ENCODE assay signal across 8 cellular contexts in the genomic region with DNA sequence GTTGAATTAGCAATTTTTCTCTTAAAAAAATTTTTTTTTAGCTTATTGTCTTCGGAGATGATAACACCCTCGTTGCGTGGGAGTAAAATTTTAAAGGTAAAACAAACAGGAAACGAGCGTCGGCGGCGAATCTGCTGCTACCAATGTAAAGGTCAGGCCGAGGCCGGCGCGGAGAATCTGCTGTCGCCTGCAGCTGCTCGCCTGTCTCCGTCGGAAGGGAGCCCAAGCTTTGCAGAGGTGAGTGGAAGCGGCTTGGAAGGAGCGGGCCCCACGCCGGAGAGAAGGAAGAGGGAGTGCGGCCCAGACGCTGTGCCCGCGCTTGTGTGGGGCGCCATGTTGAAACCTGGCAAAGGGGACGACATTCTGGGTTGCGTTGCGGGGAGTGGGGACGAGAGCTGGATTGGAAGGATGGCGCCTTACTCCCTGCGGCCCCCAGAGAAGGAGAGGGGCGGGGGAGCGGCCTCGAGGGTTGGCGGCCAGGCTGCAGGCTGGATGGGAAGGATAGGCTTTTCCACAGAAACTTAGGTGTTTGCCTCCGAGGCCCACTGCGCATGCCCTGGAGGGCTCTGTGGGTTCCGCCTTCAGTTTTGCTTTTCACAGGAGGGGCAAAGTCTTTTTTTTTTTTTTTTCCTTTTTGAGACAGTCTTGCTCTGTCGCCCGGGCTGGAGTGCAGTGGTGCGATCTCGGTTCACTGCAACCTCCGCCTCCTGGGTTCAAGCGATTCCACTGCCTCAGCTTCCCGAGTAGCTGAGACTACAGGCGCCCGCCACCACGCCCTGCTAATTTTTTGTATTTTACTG. TPM values are rescaled to one million over a fixed set of nuclear protein-coding genes. Genes with fewer than 3 reads are reported as not detected.
DNase-seq lines count a peak whose midpoint lies in the region; ATAC-seq and TF ChIP-seq lines count a peak whose summit lies in the region.

A gene with protein sequence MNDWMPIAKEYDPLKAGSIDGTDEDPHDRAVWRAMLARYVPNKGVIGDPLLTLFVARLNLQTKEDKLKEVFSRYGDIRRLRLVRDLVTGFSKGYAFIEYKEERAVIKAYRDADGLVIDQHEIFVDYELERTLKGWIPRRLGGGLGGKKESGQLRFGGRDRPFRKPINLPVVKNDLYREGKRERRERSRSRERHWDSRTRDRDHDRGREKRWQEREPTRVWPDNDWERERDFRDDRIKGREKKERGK (plus strand): TSS at position 160 of the 800 bp plus-strand sequence. CDS start 7,402 bp downstream, outside the sequence.

- H3K27ac ChIP-seq in CD4-positive, alpha-beta memory T cell (ENCODE audit: low read depth, low read length), result peak within 1 kb of the TSS; percentile 95
- peak within 1 kb of the TSS; percentile 94 to 100 (median 96) for H3K27ac ChIP-seq in Peyer's patch
- peak within 1 kb of the TSS; percentile 94 to 100 (median 99) for H3K27ac ChIP-seq in esophagus squamous epithelium
- peak within 1 kb of the TSS; percentile 97 for H3K27ac ChIP-seq in muscle layer of duodenum (ENCODE audit: low read length)

- H3K27ac Mint-ChIP-seq in CD4-positive, alpha-beta memory T cell, result peak within 1 kb of the TSS; percentile 98 to 100 (median 100)
- peak within 1 kb of the TSS; percentile 98 for H3K27ac Mint-ChIP-seq in activated T-cell treated with anti-CD3 and anti-CD28 coated beads, Interleukin-2, amount 50 U/mL, for 72 hours

- H3K4me3 Mint-ChIP-seq in CD4-positive, alpha-beta memory T cell, result peak within 1 kb of the TSS; percentile 97 to 100 (median 100)
- H3K4me3 Mint-ChIP-seq in activated T-cell treated with anti-CD3 and anti-CD28 coated beads, Interleukin-2, amount 50 U/mL, for 72 hours, result peak within 1 kb of the TSS; percentile 96 to 100

- TF ChIP-seq POLR2A in Peyer's patch (IDR thresholded peaks at IDR 0.05) (peak in 1 of 2 donors; percentile 27), esophagus squamous epithelium (IDR thresholded peaks at IDR 0.05) (peak in 1 of 4 donors; percentile 49)

- intact Hi-C loops in CD4-positive, alpha-beta memory T cell (cut with micrococcal nuclease), result loop anchor here (1.0 to 2.0 kb wide), 6 partner anchors 10 to 126 kb away; partner anchors contain the start of genes RILPL2 and TMED2
- intact Hi-C loops in esophagus squamous epithelium (cut with DNase I), result no loop called here

- H3K27me3 Mint-ChIP-seq in CD4-positive, alpha-beta memory T cell, result no peaks in the 10 kb centered on the region
- no peaks in the 10 kb centered on the region for H3K27me3 Mint-ChIP-seq in activated T-cell treated with anti-CD3 and anti-CD28 coated beads, Interleukin-2, amount 50 U/mL, for 72 hours (ENCODE audit: low read depth)

- TF ChIP-seq EP300 in Ishikawa (IDR thresholded peaks at IDR 0.05; ENCODE audit: borderline replicate concordance), result peak; percentile 55

- POLR2A ChIA-PET in CD4-positive, alpha-beta memory T cell (lab: Charles Lee; ENCODE audit: partially characterized antibody), result interaction anchor here (0.9 to 7.3 kb wide), 21 partner anchors 11 to 255 kb away, joined by 3 to 137 read pairs (median 8); partner anchors contain the start of genes DDX55, KMT5A, MPHOSPH9 and MTRFR

- H3K27me3 ChIP-seq in CD4-positive, alpha-beta memory T cell (ENCODE audit: insufficient read depth, low read length), result no peaks in the 10 kb centered on the region
- H3K27me3 ChIP-seq in Peyer's patch, result no peaks in the 10 kb centered on the region
- H3K27me3 ChIP-seq in esophagus squamous epithelium, result no peaks in the 10 kb centered on the region
- H3K27me3 ChIP-seq in muscle layer of duodenum (ENCODE audit: low read depth, low read length), result no peaks in the 10 kb centered on the region

- TF ChIP-seq RAD21 in Ishikawa (IDR thresholded peaks at IDR 0.05; ENCODE audit: low read depth), result no peak

- peaks cover 0 to 2% (median 0%) of the 10 kb centered on the region in 8 donors for H3K9me3 Mint-ChIP-seq in CD4-positive, alpha-beta memory T cell
- no peaks in the 10 kb centered on the region for H3K9me3 Mint-ChIP-seq in activated T-cell treated with anti-CD3 and anti-CD28 coated beads, Interleukin-2, amount 50 U/mL, for 72 hours

- peaks cover 19 to 37% (median 29%) of the 10 kb centered on the region in 4 donors for H3K4me1 Mint-ChIP-seq in CD4-positive, alpha-beta memory T cell
- peaks cover 35% of the 10 kb centered on the region for H3K4me1 Mint-ChIP-seq in activated T-cell treated with anti-CD3 and anti-CD28 coated beads, Interleukin-2, amount 50 U/mL, for 72 hours (ENCODE audit: low read depth)

- CTCF ChIA-PET in CD4-positive, alpha-beta memory T cell (lab: Charles Lee; ENCODE audit: partially characterized antibody), result interaction anchor here (0.9 to 2.3 kb wide), 9 partner anchors 10 to 133 kb away, joined by 3 to 14 read pairs (median 4); partner anchors contain the start of gene RILPL2

- peaks cover 4 to 19% of the 10 kb centered on the region in 2 donors for H3K36me3 Mint-ChIP-seq in CD4-positive, alpha-beta memory T cell
- peaks cover 4 to 5% of the 10 kb centered on the region in 2 donors for H3K36me3 Mint-ChIP-seq in activated T-cell treated with anti-CD3 and anti-CD28 coated beads, Interleukin-2, amount 50 U/mL, for 72 hours (ENCODE audit: insufficient read depth in 2 of 2)

- H3K36me3 ChIP-seq in CD4-positive, alpha-beta memory T cell (ENCODE audit: insufficient read depth, low read length), result no peaks in the 10 kb centered on the region
- H3K36me3 ChIP-seq in Peyer's patch, result peaks cover 0 to under 1% (median 0%) of the 10 kb centered on the region in 3 donors
- peaks cover 0 to 19% (median 0%) of the 10 kb centered on the region in 3 donors for H3K36me3 ChIP-seq in esophagus squamous epithelium
- no peaks in the 10 kb centered on the region for H3K36me3 ChIP-seq in muscle layer of duodenum (ENCODE audit: control insufficient read depth in 1 of 2, insufficient read depth in 2 of 2, low read length in 2 of 2)

- H3K4me1 ChIP-seq in CD4-positive, alpha-beta memory T cell (ENCODE audit: insufficient read depth, low read length), result peaks cover 26% of the 10 kb centered on the region
- H3K4me1 ChIP-seq in Peyer's patch (peaks cover 0 to 11% (median 5%) of the 10 kb centered on the region in 4 donors), esophagus squamous epithelium (peaks cover 12 to 16% (median 15%) of the 10 kb centered on the region in 3 donors), muscle layer of duodenum (ENCODE audit: control insufficient read depth in 1 of 2, insufficient read depth in 2 of 2, low read length in 2 of 2) (peaks cover 0 to 14% of the 10 kb centered on the region in 2 donors)

- ATAC-seq in GM19467 (IDR thresholded peaks at IDR 0.05; ENCODE audit: unreplicated experiment), result peak; percentile 48
- peak; percentile 77 for ATAC-seq in activated T-cell treated with anti-CD3 and anti-CD28 coated beads, Interleukin-2, amount 50 U/mL, for 72 hours (replicated peaks in 1 of 2)

- 0 to 1% methylated on average over 40 to 45 of the region's 48 CpGs for WGBS in esophagus squamous epithelium, 2 donors

- TF ChIP-seq CTCF in Peyer's patch (IDR thresholded peaks at IDR 0.05), result no peak
- TF ChIP-seq CTCF in esophagus squamous epithelium (IDR thresholded peaks at IDR 0.05), result peak in 1 of 6 experiments; percentile 2

- no peaks in the 10 kb centered on the region for H3K9me3 ChIP-seq in CD4-positive, alpha-beta memory T cell (ENCODE audit: control insufficient read depth in 1 of 2, low read length in 2 of 2)
- no peaks in the 10 kb centered on the region for H3K9me3 ChIP-seq in Peyer's patch
- no peaks in the 10 kb centered on the region for H3K9me3 ChIP-seq in esophagus squamous epithelium
- no peaks in the 10 kb centered on the region for H3K9me3 ChIP-seq in muscle layer of duodenum (ENCODE audit: control insufficient read depth in 1 of 2, low read length in 2 of 2)

- H3K4me3 ChIP-seq in CD4-positive, alpha-beta memory T cell (ENCODE audit: low read length in 2 of 2), result peak within 1 kb of the TSS; percentile 58 to 95
- H3K4me3 ChIP-seq in Peyer's patch (peak within 1 kb of the TSS; percentile 61 to 95 (median 67)), esophagus squamous epithelium (peak within 1 kb of the TSS; percentile 63 to 98 (median 89)), muscle layer of duodenum (ENCODE audit: low read depth in 1 of 2, low read length in 2 of 2) (peak within 1 kb of the TSS; percentile 77 to 92)

- peak; percentile 87 to 91 (median 89) for DNase-seq in CD4-positive, alpha-beta memory T cell
- DNase-seq in Peyer's patch (peak; percentile 77 to 91 (median 87)), esophagus squamous epithelium (lab: John Stamatoyannopoulos, UW) (no peak)
- peak; percentile 76 to 81 for DNase-seq in activated T-cell treated with anti-CD3 and anti-CD28 coated beads, Interleukin-2, amount 50 U/mL, for 72 hours
- peak; percentile 66 to 71 for DNase-seq in stimulated activated CD8-positive, alpha-beta memory T cell treated with anti-CD3 and anti-CD28 coated beads, Interleukin-7, amount 100 ng/mL, for 1 hour (ENCODE audit: low read depth in 2 of 2)

TF ChIP-seq in Ishikawa, 13 proteins besides CTCF, POLR2A, EP300 and RAD21 (continues in another document):
- TF ChIP-seq, protein P1, sequence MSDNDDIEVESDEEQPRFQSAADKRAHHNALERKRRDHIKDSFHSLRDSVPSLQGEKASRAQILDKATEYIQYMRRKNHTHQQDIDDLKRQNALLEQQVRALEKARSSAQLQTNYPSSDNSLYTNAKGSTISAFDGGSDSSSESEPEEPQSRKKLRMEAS (IDR thresholded peaks at IDR 0.05), result peak; percentile 83
- TF ChIP-seq USF1 (IDR thresholded peaks at IDR 0.05), result no peak

RNA-seq across cellular contexts. Expression of the gene that starts here (rescaled TPM):
- 10 to 100 TPM; 44.0 to 49.5 TPM for total RNA-seq in CD4-positive, alpha-beta memory T cell
- polyA plus RNA-seq in CD4-positive, alpha-beta memory T cell, result 10 to 100 TPM; 39.0 to 40.4 TPM
- total RNA-seq in Peyer's patch (10 to 100 TPM; 23.4 to 64.4 (median 33.2) TPM), esophagus squamous epithelium (10 to 100 TPM; 12.3 to 21.6 (median 13.7) TPM)
- 10 to 100 TPM; 38.2 to 42.3 TPM for total RNA-seq in activated T-cell treated with anti-CD3 and anti-CD28 coated beads, Interleukin-2, amount 50 U/mL, for 72 hours
